19 cellular contexts compared by ENCODE assay signal in genomic region chr3:43793648-43794372, GRCh38.
A peak's percentile ranks its signal among the peaks of the same experiment; 100 is the strongest.
DNase-seq lines count a peak whose midpoint lies in the region; ATAC-seq, FAIRE-seq and TF ChIP-seq lines count a peak whose summit lies in the region.
"Had no signal": no experiment of that assay in that cellular context is flagged by ENCODE, and none has a peak within 500 bp of the region (broad histone marks: within the 10 kb centered on the region; RNA-seq: fewer than 3 reads in every experiment).

No MANE protein-coding gene starts in this region.

- H3K9ac ChIP-seq in neuronal stem cell (ENCODE audit: low read depth, low read length, poor library complexity) = no peak overlapping the region

- TF ChIP-seq CTCF in PC-9 (conservative IDR thresholded peaks at IDR 0.05) (no peak), A673 (conservative IDR thresholded peaks at IDR 0.05; ENCODE audit: low read depth, low read length) (no peak)

- H3K4ac ChIP-seq in neuronal stem cell (ENCODE audit: low read length) = no peak overlapping the region

- no peak overlapping the region for H2AK5ac ChIP-seq in neuronal stem cell (ENCODE audit: low read depth, low read length)

- peaks cover 19% of the 10 kb centered on the region for H3F3A ChIP-seq in PC-9 (ENCODE audit: insufficient read depth, low read depth)

- intact Hi-C loops in PC-9 (cut with micrococcal nuclease; ENCODE audit: unreplicated experiment) = no loop called here
- intact Hi-C loops in A673 (cut with micrococcal nuclease; ENCODE audit: unreplicated experiment) = no loop called here

- CTCF ChIA-PET in PC-9 (lab: Charles Lee) = interaction anchor here (0.6 to 1.2 kb wide), 3 partner anchors 62 to 229 kb away, joined by 3 to 17 read pairs (median 7); no protein-coding TSS in a partner anchor
- CTCF ChIA-PET in A673 (lab: Charles Lee) = no interaction called here

- no CpG with 5 or more reads among the region's 9 CpGs for WGBS in neuronal stem cell (ENCODE audit: extremely low coverage in 2 of 2, insufficient read length in 2 of 2, insufficient replicate concordance in 1 of 2), 2 donors

- peak overlapping the region; percentile 35 for H3K18ac ChIP-seq in neuronal stem cell (ENCODE audit: low read length)

- H2BK120ac ChIP-seq in neuronal stem cell (ENCODE audit: low read depth, low read length) = no peak overlapping the region

- no peaks in the 10 kb centered on the region for H3K27me3 ChIP-seq in PC-9 (ENCODE audit: insufficient read depth, low read depth)
- peaks cover 0 to 13% (median 0%) of the 10 kb centered on the region in 3 experiments for H3K27me3 ChIP-seq in neuronal stem cell (ENCODE audit: control insufficient read depth in 3 of 3, insufficient read depth in 3 of 3, low read depth in 1 of 3, low read length in 3 of 3)
- H3K27me3 ChIP-seq in A673 (replicated peaks; ENCODE audit: insufficient read depth, low read depth, low read length, poor library complexity) = no peaks in the 10 kb centered on the region
- H3K27me3 ChIP-seq: BE2C had no signal

- FAIRE-seq in frontal cortex (lab: Jason Lieb, UNC) = no peak
- FAIRE-seq: A204.1, D721Med, G401.6, GM12891 had no signal

- no peak overlapping the region for H4K8ac ChIP-seq in neuronal stem cell (ENCODE audit: low read depth, low read length)

- no peaks in the 10 kb centered on the region for H3K79me1 ChIP-seq in neuronal stem cell (ENCODE audit: low read depth, low read length)

- H2AFZ ChIP-seq in PC-9 (no peak overlapping the region), neuronal stem cell (ENCODE audit: low read length) (no peak overlapping the region)

- H2BK15ac ChIP-seq in neuronal stem cell (ENCODE audit: low read length) = no peak overlapping the region

- H4K91ac ChIP-seq in neuronal stem cell (ENCODE audit: low read depth, low read length, poor library complexity) = no peak overlapping the region

- H3K4me1 ChIP-seq in PC-9 (replicated peaks; ENCODE audit: insufficient read depth) (peaks cover 44% of the 10 kb centered on the region), neuronal stem cell (ENCODE audit: control insufficient read depth in 2 of 2, insufficient read depth in 1 of 2, low read depth in 1 of 2, low read length in 2 of 2) (no peaks in the 10 kb centered on the region), A673 (ENCODE audit: insufficient read depth, low read length, poor library complexity, severe bottlenecking) (no peaks in the 10 kb centered on the region)
- H3K4me1 ChIP-seq: BE2C, HAP-1 had no signal

- BruUV-seq in PC-9 (replicated peaks; lab: Mats Ljungman, UMichigan) = no TSS peak
- BruUV-seq in A673 (replicated peaks; lab: Mats Ljungman, UMichigan) = no TSS peak

- POLR2A ChIA-PET in PC-9 (lab: Charles Lee; ENCODE audit: unreplicated experiment) (no interaction called here), A673 (lab: Charles Lee; ENCODE audit: low non-redundant PET) (interaction anchor here (0.6 kb wide), 1 partner anchor 32 kb away, joined by 3 read pairs; no protein-coding TSS in a partner anchor)

- no peak overlapping the region for H3K23ac ChIP-seq in neuronal stem cell (ENCODE audit: low read depth, low read length, poor library complexity)

- no peaks in the 10 kb centered on the region for H3K9me2 ChIP-seq in PC-9 (ENCODE audit: insufficient read depth)

- H3K79me2 ChIP-seq in PC-9 (ENCODE audit: low read depth) = no peaks in the 10 kb centered on the region

- H3K14ac ChIP-seq in neuronal stem cell (ENCODE audit: low read length) = no peak overlapping the region

- peak overlapping the region; percentile 52 for H3K4me2 ChIP-seq in PC-9
- H3K4me2 ChIP-seq in neuronal stem cell (ENCODE audit: insufficient read depth, low read length, poor library complexity, severe bottlenecking) = no peak overlapping the region

- H2BK5ac ChIP-seq in neuronal stem cell (ENCODE audit: low read length) = no peak overlapping the region

- H3K36me3 ChIP-seq in PC-9 (ENCODE audit: low read depth) = no peaks in the 10 kb centered on the region
- no peaks in the 10 kb centered on the region for H3K36me3 ChIP-seq in neuronal stem cell (replicated peaks in 1 of 2; ENCODE audit: control insufficient read depth in 2 of 2, insufficient read depth in 2 of 2, low read length in 2 of 2)
- no peaks in the 10 kb centered on the region for H3K36me3 ChIP-seq in A673 (ENCODE audit: insufficient read depth, low read length, poor library complexity, severe bottlenecking)
- H3K36me3 ChIP-seq: BE2C, HAP-1 had no signal

- H3K27ac ChIP-seq in PC-9 (peak overlapping the region; percentile 82), neuronal stem cell (replicated peaks; ENCODE audit: low read length) (no peak overlapping the region), A673 (ENCODE audit: low read depth, low read length, poor library complexity, severe bottlenecking) (no peak overlapping the region)
- H3K27ac ChIP-seq: HL-60 had no signal

- no peak for DNase-seq in PC-9
- peak; percentile 16 for DNase-seq in ecto neural progenitor cell (ENCODE audit: low spot score)
- no peak for DNase-seq in neuronal stem cell (ENCODE audit: low spot score)
- no peak for DNase-seq in frontal cortex (ENCODE audit: low spot score in 2 of 2)
- DNase-seq in A673 (ENCODE audit: low spot score) = no peak
- DNase-seq: BE2C; CD8-positive, alpha-beta T cell; COR-L47; DMS153; DMS79 treated with DMSO at 0.1 percent for 48 hours; GOT3 had no signal

- H2BK12ac ChIP-seq in neuronal stem cell (ENCODE audit: low read length) = no peak overlapping the region

- no peaks in the 10 kb centered on the region for H4K20me1 ChIP-seq in PC-9 (ENCODE audit: insufficient read depth)

- ATAC-seq in GM21529 (IDR thresholded peaks at IDR 0.05; ENCODE audit: unreplicated experiment) (no peak), HG02870 (IDR thresholded peaks at IDR 0.05; ENCODE audit: unreplicated experiment) (no peak)
- ATAC-seq: CD8-positive, alpha-beta T cell had no signal

- H3K4me3 ChIP-seq in PC-9 (no peak overlapping the region), neuronal stem cell (ENCODE audit: low read length in 2 of 2) (no peak overlapping the region), A673 (ENCODE audit: low read depth, low read length, poor library complexity, severe bottlenecking) (no peak overlapping the region)
- H3K4me3 ChIP-seq: HAP-1 had no signal

- H3K9me3 ChIP-seq in PC-9 (ENCODE audit: insufficient read depth, low read depth) (no peaks in the 10 kb centered on the region; the same call in 1 of the 2 replicates), neuronal stem cell (replicated peaks in 1 of 2; ENCODE audit: control insufficient read depth in 2 of 2, insufficient read depth in 1 of 2, low read depth in 1 of 2, low read length in 2 of 2) (peaks cover 0 to 1% of the 10 kb centered on the region in 2 donors), A673 (ENCODE audit: low read depth, low read length, poor library complexity, severe bottlenecking) (no peaks in the 10 kb centered on the region)
- H3K9me3 ChIP-seq: BE2C, HAP-1 had no signal
